1 cellular context compared by ENCODE assay signal in the genomic region with DNA sequence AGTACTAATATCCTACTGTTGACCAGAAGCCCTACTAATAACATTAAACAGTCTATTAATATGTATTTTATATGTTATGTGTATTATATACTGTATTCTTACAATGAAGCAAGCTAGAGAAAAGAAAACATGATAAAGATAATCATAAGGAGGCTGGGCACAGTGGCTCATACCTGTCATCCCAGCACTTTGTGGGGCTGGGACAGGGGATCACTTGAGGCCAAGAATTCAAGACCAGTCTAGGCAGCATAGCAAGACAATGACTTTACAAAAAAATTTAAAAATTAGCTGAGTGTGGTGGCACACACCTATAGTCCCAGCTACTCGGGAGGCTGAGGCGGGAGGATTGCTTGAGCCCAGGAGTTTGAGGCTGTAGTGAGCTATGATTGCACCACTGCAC.
TF ChIP-seq lines count a peak whose summit lies in the region.

No MANE protein-coding gene starts in this region.

TF ChIP-seq in endothelial cell of umbilical vein, 7 proteins besides CTCF, POLR2A, EP300 and RAD21:
- TF ChIP-seq GATA2 (IDR thresholded peaks at IDR 0.05; ENCODE audit: insufficient read depth, insufficient read length, low read depth, low read length) = no peak
